Comparison of ENCODE assay signal across 1 cellular context in genomic region chr14:76497550-76498484, GRCh38.
TF ChIP-seq lines count a peak whose summit lies in the region.

No MANE protein-coding gene starts in this region.

TF ChIP-seq in H1, 55 proteins besides CTCF, POLR2A, EP300 and RAD21:
- TF ChIP-seq KDM1A (IDR thresholded peaks at IDR 0.05; ENCODE audit: borderline replicate concordance, low read length), result peak; percentile 92; the same call in 1 of the 2 replicates
- no peak for TF ChIP-seq NANOG (IDR thresholded peaks at IDR 0.05; ENCODE audit: insufficient read depth, low read depth, low read length, poor library complexity, severe bottlenecking)
